In genomic region chr3:148583793-148584192, GRCh38 we compare ENCODE assay signal across 40 cellular contexts.
"Had no signal": no experiment of that assay in that cellular context is flagged by ENCODE, and none has a peak within 500 bp of the region (broad histone marks: within the 10 kb centered on the region; RNA-seq: fewer than 3 reads in every experiment).

No MANE protein-coding gene starts in this region.

- H3K36me3 ChIP-seq: adrenal gland, ascending aorta, brain microvascular endothelial cell, breast epithelium, cardiac muscle cell had no signal

- H3K4me1 ChIP-seq: body of pancreas, breast epithelium had no signal

- H3K27ac Mint-ChIP-seq: activated naive CD4-positive, alpha-beta T cell treated with anti-CD3 and anti-CD28 coated beads for 36 hours; activated naive CD4-positive, alpha-beta T cell treated with anti-CD3 and anti-CD28 coated beads, Interleukin-2, amount 50 U/mL, for 24 hours; activated naive CD4-positive, alpha-beta T cell treated with anti-CD3 and anti-CD28 coated beads, Interleukin-2, amount 50 U/mL, for 72 hours; activated naive CD8-positive, alpha-beta T cell; activated naive CD8-positive, alpha-beta T cell treated with anti-CD3 and anti-CD28 coated beads for 36 hours; activated naive CD8-positive, alpha-beta T cell treated with anti-CD3 and anti-CD28 coated beads, Interleukin-2, amount 10 ng/mL, durations not matched to agents 7 days and 5 days; activated naive CD8-positive, alpha-beta T cell treated with anti-CD3 and anti-CD28 coated beads, Interleukin-2, amount 50 U/mL, for 24 hours; activated T-cell treated with anti-CD3 and anti-CD28 coated beads, Interleukin-2, amount 50 U/mL, for 24 hours; activated T-cell treated with anti-CD3 and anti-CD28 coated beads, Interleukin-2, amount 50 U/mL, for 72 hours; activated T-helper 1 cell treated with anti-CD3 and anti-CD28 coated beads, Interleukin-12 subunit alpha, Interleukin-12 subunit beta, Interleukin-2, Interleukin-4 antibody, amounts not matched to agents 30 ng/mL and 10 ng/mL and 1 ng/mL, durations not matched to agents 14 hours and 24 hours and 36 hours; activated T-helper 17 cell treated with anti-CD3 and anti-CD28 coated beads, Interleukin-2, amount 50 U/mL, for 72 hours; activated T-helper 2 cell treated with anti-CD3 and anti-CD28 coated beads, Interferon-gamma antibody, Interleukin-2, Interleukin-4, amounts not matched to agents 10 μg/mL and 5 μg/mL and 100 μg/mL, durations not matched to agents 14 hours and 24 hours and 36 hours had no signal

- H3K27me3 ChIP-seq: adrenal gland, ascending aorta, body of pancreas, brain microvascular endothelial cell, breast epithelium, cardiac muscle cell had no signal

- H3K4me3 ChIP-seq: adrenal gland, ascending aorta, body of pancreas, breast epithelium, cardiac muscle cell had no signal

- FAIRE-seq: astrocyte, bronchial epithelial cell had no signal

- H3K9me3 Mint-ChIP-seq: activated naive CD4-positive, alpha-beta T cell treated with anti-CD3 and anti-CD28 coated beads for 36 hours; activated naive CD4-positive, alpha-beta T cell treated with anti-CD3 and anti-CD28 coated beads, Interleukin-2, amount 50 U/mL, for 24 hours; activated naive CD4-positive, alpha-beta T cell treated with anti-CD3 and anti-CD28 coated beads, Interleukin-2, amount 50 U/mL, for 72 hours; activated naive CD8-positive, alpha-beta T cell treated with anti-CD3 and anti-CD28 coated beads, Interleukin-2, amount 10 ng/mL, durations not matched to agents 7 days and 5 days; activated naive CD8-positive, alpha-beta T cell treated with anti-CD3 and anti-CD28 coated beads, Interleukin-2, amount 50 U/mL, for 24 hours; activated T-cell treated with anti-CD3 and anti-CD28 coated beads, Interleukin-2, amount 50 U/mL, for 4 hours; activated T-cell treated with anti-CD3 and anti-CD28 coated beads, Interleukin-2, amount 50 U/mL, for 72 hours; activated T-helper 1 cell treated with anti-CD3 and anti-CD28 coated beads, Interleukin-12 subunit alpha, Interleukin-12 subunit beta, Interleukin-2, Interleukin-4 antibody, amounts not matched to agents 30 ng/mL and 10 ng/mL and 1 ng/mL, durations not matched to agents 14 hours and 24 hours and 36 hours; activated T-helper 17 cell treated with anti-CD3 and anti-CD28 coated beads, Interleukin-2, amount 50 U/mL, for 72 hours; brain had no signal

- DNase-seq: activated effector memory CD4-positive, alpha-beta T cell treated with anti-CD3 and anti-CD28 coated beads, Interleukin-2, amount 50 U/mL, for 16 hours; activated effector memory CD4-positive, alpha-beta T cell treated with Interleukin-2 at 50 U/mL for 16 hours; activated gamma-delta T cell; activated gamma-delta T cell treated with Interleukin-2 at 50 U/mL for 16 hours; activated naive CD4-positive, alpha-beta T cell; activated naive CD4-positive, alpha-beta T cell treated with anti-CD3 and anti-CD28 coated beads for 36 hours; activated naive CD4-positive, alpha-beta T cell treated with anti-CD3 and anti-CD28 coated beads, Interleukin-2, amount 50 U/mL, for 16 hours; activated naive CD4-positive, alpha-beta T cell treated with Interleukin-2 at 50 U/mL for 16 hours; activated naive CD8-positive, alpha-beta T cell treated with anti-CD3 and anti-CD28 coated beads for 36 hours; activated naive CD8-positive, alpha-beta T cell treated with anti-CD3 and anti-CD28 coated beads, Interleukin-2, amount 10 ng/mL, durations not matched to agents 7 days and 5 days; activated naive CD8-positive, alpha-beta T cell treated with anti-CD3 and anti-CD28 coated beads, Interleukin-2, amount 50 U/mL, for 24 hours; activated T-cell treated with anti-CD3 and anti-CD28 coated beads for 4 hours; activated T-cell treated with anti-CD3 and anti-CD28 coated beads, Interleukin-2, amount 50 U/mL, for 1 hour; activated T-cell treated with anti-CD3 and anti-CD28 coated beads, Interleukin-2, amount 50 U/mL, for 24 hours; activated T-cell treated with anti-CD3 and anti-CD28 coated beads, Interleukin-2, amount 50 U/mL, for 4 hours; activated T-cell treated with anti-CD3 and anti-CD28 coated beads, Interleukin-2, amount 50 U/mL, for 48 hours; activated T-cell treated with anti-CD3 and anti-CD28 coated beads, Interleukin-2, amount 50 U/mL, for 72 hours; adrenal gland; amniotic stem cell; amygdala; anterior cingulate cortex; aorta; body of pancreas; brain microvascular endothelial cell; caudate nucleus; central memory CD4-positive, alpha-beta T cell; cerebellar nuclear complex had no signal

- ATAC-seq: activated naive CD4-positive, alpha-beta T cell treated with anti-CD3 and anti-CD28 coated beads, Interleukin-2, amount 50 U/mL, for 72 hours; activated naive CD8-positive, alpha-beta T cell treated with anti-CD3 and anti-CD28 coated beads, Interleukin-2, amount 50 U/mL, for 24 hours; activated T-cell treated with anti-CD3 and anti-CD28 coated beads, Interleukin-2, amount 50 U/mL, for 4 hours; activated T-cell treated with anti-CD3 and anti-CD28 coated beads, Interleukin-2, amount 50 U/mL, for 72 hours; activated T-helper 17 cell treated with anti-CD3 and anti-CD28 coated beads, Interleukin-2, amount 50 U/mL, for 72 hours; body of pancreas had no signal

- H3K27ac ChIP-seq: adrenal gland, ascending aorta, body of pancreas, brain microvascular endothelial cell, breast epithelium, cardiac muscle cell had no signal

- H3K36me3 Mint-ChIP-seq: activated naive CD4-positive, alpha-beta T cell treated with anti-CD3 and anti-CD28 coated beads, Interleukin-2, amount 50 U/mL, for 24 hours; activated naive CD4-positive, alpha-beta T cell treated with anti-CD3 and anti-CD28 coated beads, Interleukin-2, amount 50 U/mL, for 72 hours; activated naive CD8-positive, alpha-beta T cell; activated naive CD8-positive, alpha-beta T cell treated with anti-CD3 and anti-CD28 coated beads for 36 hours; activated naive CD8-positive, alpha-beta T cell treated with anti-CD3 and anti-CD28 coated beads, Interleukin-2, amount 10 ng/mL, durations not matched to agents 7 days and 5 days; brain had no signal

- H3K4me3 Mint-ChIP-seq: activated naive CD4-positive, alpha-beta T cell treated with anti-CD3 and anti-CD28 coated beads for 36 hours; activated naive CD4-positive, alpha-beta T cell treated with anti-CD3 and anti-CD28 coated beads, Interleukin-2, amount 50 U/mL, for 24 hours; activated naive CD8-positive, alpha-beta T cell; activated naive CD8-positive, alpha-beta T cell treated with anti-CD3 and anti-CD28 coated beads for 36 hours; activated naive CD8-positive, alpha-beta T cell treated with anti-CD3 and anti-CD28 coated beads, Interleukin-2, amount 10 ng/mL, durations not matched to agents 7 days and 5 days; activated naive CD8-positive, alpha-beta T cell treated with anti-CD3 and anti-CD28 coated beads, Interleukin-2, amount 50 U/mL, for 24 hours; activated T-cell treated with anti-CD3 and anti-CD28 coated beads, Interleukin-2, amount 50 U/mL, for 24 hours; activated T-cell treated with anti-CD3 and anti-CD28 coated beads, Interleukin-2, amount 50 U/mL, for 4 hours; activated T-cell treated with anti-CD3 and anti-CD28 coated beads, Interleukin-2, amount 50 U/mL, for 72 hours; activated T-helper 1 cell treated with anti-CD3 and anti-CD28 coated beads, Interleukin-12 subunit alpha, Interleukin-12 subunit beta, Interleukin-2, Interleukin-4 antibody, amounts not matched to agents 30 ng/mL and 10 ng/mL and 1 ng/mL, durations not matched to agents 14 hours and 24 hours and 36 hours; activated T-helper 17 cell treated with anti-CD3 and anti-CD28 coated beads, Interleukin-2, amount 50 U/mL, for 72 hours; brain; central memory CD8-positive, alpha-beta T cell had no signal

- H3K9me3 ChIP-seq: adrenal gland, ascending aorta, body of pancreas, breast epithelium had no signal

- H3K4me1 Mint-ChIP-seq: activated naive CD4-positive, alpha-beta T cell treated with anti-CD3 and anti-CD28 coated beads, Interleukin-2, amount 50 U/mL, for 24 hours; activated naive CD8-positive, alpha-beta T cell treated with anti-CD3 and anti-CD28 coated beads for 36 hours; activated naive CD8-positive, alpha-beta T cell treated with anti-CD3 and anti-CD28 coated beads, Interleukin-2, amount 10 ng/mL, durations not matched to agents 7 days and 5 days; activated naive CD8-positive, alpha-beta T cell treated with anti-CD3 and anti-CD28 coated beads, Interleukin-2, amount 50 U/mL, for 24 hours; activated T-helper 17 cell treated with anti-CD3 and anti-CD28 coated beads, Interleukin-2, amount 50 U/mL, for 72 hours; brain; central memory CD8-positive, alpha-beta T cell had no signal

- H3K27me3 Mint-ChIP-seq: activated naive CD4-positive, alpha-beta T cell treated with anti-CD3 and anti-CD28 coated beads, Interleukin-2, amount 50 U/mL, for 24 hours; activated naive CD8-positive, alpha-beta T cell; activated naive CD8-positive, alpha-beta T cell treated with anti-CD3 and anti-CD28 coated beads for 36 hours; activated naive CD8-positive, alpha-beta T cell treated with anti-CD3 and anti-CD28 coated beads, Interleukin-2, amount 10 ng/mL, durations not matched to agents 7 days and 5 days; activated naive CD8-positive, alpha-beta T cell treated with anti-CD3 and anti-CD28 coated beads, Interleukin-2, amount 50 U/mL, for 24 hours; activated T-cell treated with anti-CD3 and anti-CD28 coated beads, Interleukin-2, amount 50 U/mL, for 24 hours; activated T-helper 17 cell treated with anti-CD3 and anti-CD28 coated beads, Interleukin-2, amount 50 U/mL, for 72 hours; brain; central memory CD8-positive, alpha-beta T cell had no signal
